9 cellular contexts compared by ENCODE assay signal in genomic region chr7:55020481-55020871, GRCh38. TPM values are rescaled to one million over a fixed set of nuclear protein-coding genes. Genes with fewer than 3 reads are reported as not detected.
DNase-seq lines count a peak whose midpoint lies in the region; ATAC-seq lines count a peak whose summit lies in the region.
"Had no signal": no experiment of that assay in that cellular context is flagged by ENCODE, and none has a peak within 500 bp of the region (broad histone marks: within the 10 kb centered on the region; RNA-seq: fewer than 3 reads in every experiment).

No MANE protein-coding gene starts in this region.

- H3K27me3 Mint-ChIP-seq in activated T-helper 17 cell treated with anti-CD3 and anti-CD28 coated beads, Interleukin-2, amount 50 U/mL, for 72 hours, result peaks cover 48% of the 10 kb centered on the region

- DNase-seq in GM03348 (ENCODE audit: low spot score) (peak; percentile 36), left ventricle myocardium superior (peak; percentile 52), sciatic nerve (ENCODE audit: low spot score) (no peak), Karpas-422 (no peak), NCI-H774 (lab: John Stamatoyannopoulos, UW) (no peak)
- no peak for DNase-seq in activated CD4-positive, alpha-beta T cell treated with anti-CD3 and anti-CD28 coated beads, Interleukin-2, amount 50 U/mL, for 4 hours

- peak overlapping the region; percentile 7 for H3K4me3 Mint-ChIP-seq in activated T-helper 17 cell treated with anti-CD3 and anti-CD28 coated beads, Interleukin-2, amount 50 U/mL, for 72 hours

- intact Hi-C loops in left ventricle myocardium superior (cut with micrococcal nuclease), result no loop called here
- intact Hi-C loops in sciatic nerve (cut with DNase I), result no loop called here

- H3K36me3 Mint-ChIP-seq in activated T-helper 17 cell treated with anti-CD3 and anti-CD28 coated beads, Interleukin-2, amount 50 U/mL, for 72 hours (ENCODE audit: low read depth), result no peaks in the 10 kb centered on the region

- no peaks in the 10 kb centered on the region for H3K9me3 Mint-ChIP-seq in activated T-helper 17 cell treated with anti-CD3 and anti-CD28 coated beads, Interleukin-2, amount 50 U/mL, for 72 hours

- H3K4me3 ChIP-seq in Karpas-422 (ENCODE audit: low read length), result no peak overlapping the region

- no peaks in the 10 kb centered on the region for H4K20me1 ChIP-seq in Karpas-422 (ENCODE audit: insufficient read depth, low read depth, low read length)

- H3K4me1 Mint-ChIP-seq in activated T-helper 17 cell treated with anti-CD3 and anti-CD28 coated beads, Interleukin-2, amount 50 U/mL, for 72 hours, result no peaks in the 10 kb centered on the region

- H3K79me2 ChIP-seq in Karpas-422 (ENCODE audit: low read length), result no peaks in the 10 kb centered on the region

- H3K36me3 ChIP-seq in Karpas-422 (ENCODE audit: insufficient read depth, low read length), result no peaks in the 10 kb centered on the region

- H3K27ac ChIP-seq in Karpas-422 (ENCODE audit: low read length), result no peak overlapping the region

- no peak for ATAC-seq in activated T-helper 17 cell treated with anti-CD3 and anti-CD28 coated beads, Interleukin-2, amount 50 U/mL, for 72 hours (replicated peaks)
- ATAC-seq in left ventricle myocardium superior (peak; percentile 23), sciatic nerve (peak; percentile 26), GM21390 (IDR thresholded peaks at IDR 0.05; ENCODE audit: unreplicated experiment) (no peak)

- no peaks in the 10 kb centered on the region for H3K4me1 ChIP-seq in Karpas-422 (ENCODE audit: low read length)

- no peaks in the 10 kb centered on the region for H3K9me2 ChIP-seq in Karpas-422 (replicated peaks; ENCODE audit: insufficient read depth, low read length)

- H3K27me3 ChIP-seq in Karpas-422 (ENCODE audit: low read length), result no peaks in the 10 kb centered on the region

- H2AFZ ChIP-seq in Karpas-422 (ENCODE audit: low read length), result no peak overlapping the region

- H3K9ac ChIP-seq in Karpas-422 (ENCODE audit: low read length), result no peak overlapping the region

- H3K4me2 ChIP-seq in Karpas-422 (ENCODE audit: low read depth, low read length, poor library complexity, severe bottlenecking), result no peak overlapping the region

- H3K27ac Mint-ChIP-seq in activated T-helper 17 cell treated with anti-CD3 and anti-CD28 coated beads, Interleukin-2, amount 50 U/mL, for 72 hours, result no peak overlapping the region

- H3K9me3 ChIP-seq in Karpas-422 (ENCODE audit: low read length), result no peaks in the 10 kb centered on the region

RNA-seq across cellular contexts. Expression of gene EGFR, which starts 1.7 kb away (rescaled TPM):
- total RNA-seq in activated T-helper 17 cell treated with anti-CD3 and anti-CD28 coated beads, Interleukin-2, amount 50 U/mL, for 72 hours, result under 1 TPM in 1 of 2 donors, not detected in 1; 0.02 TPM
- total RNA-seq in left ventricle myocardium superior (11.2 TPM), sciatic nerve (125 TPM)
- not detected in 2 replicates for total RNA-seq in Karpas-422 (2014; rRNA removed; shearing (Covaris generic); ENCODE audit: low replicate concordance)
- total RNA-seq: T-helper 2 cell treated with Interferon-gamma antibody and Interleukin-4, amounts not matched to agents 100 ng/mL and 5 ng/mL, for 36 hours had no signal

Comparison
In these comparisons a context has a peak if more than half of its experiments do, and no peak if none do; other contexts are left out.
1. DNase-seq: peak in GM03348 (single experiment) and left ventricle myocardium superior (single experiment); none in sciatic nerve (single experiment), Karpas-422 (single experiment), activated CD4-positive, alpha-beta T cell treated with anti-CD3 and anti-CD28 coated beads, Interleukin-2, amount 50 U/mL, for 4 hours (0 of 2) and NCI-H774 (single experiment).
2. ATAC-seq: peak in left ventricle myocardium superior (single experiment) and sciatic nerve (single experiment); none in activated T-helper 17 cell treated with anti-CD3 and anti-CD28 coated beads, Interleukin-2, amount 50 U/mL, for 72 hours (single experiment) and GM21390 (single experiment).
3. RNA of gene EGFR, which starts 1.7 kb away (total RNA-seq): 125 TPM in sciatic nerve (single experiment) and 11.2 TPM in left ventricle myocardium superior (single experiment); 0.02 TPM in activated T-helper 17 cell treated with anti-CD3 and anti-CD28 coated beads, Interleukin-2, amount 50 U/mL, for 72 hours and not detected in Karpas-422; every median in the first group is over 10 times any median in the second.